ENCODE assay signal across 1 cellular context in the genomic region with DNA sequence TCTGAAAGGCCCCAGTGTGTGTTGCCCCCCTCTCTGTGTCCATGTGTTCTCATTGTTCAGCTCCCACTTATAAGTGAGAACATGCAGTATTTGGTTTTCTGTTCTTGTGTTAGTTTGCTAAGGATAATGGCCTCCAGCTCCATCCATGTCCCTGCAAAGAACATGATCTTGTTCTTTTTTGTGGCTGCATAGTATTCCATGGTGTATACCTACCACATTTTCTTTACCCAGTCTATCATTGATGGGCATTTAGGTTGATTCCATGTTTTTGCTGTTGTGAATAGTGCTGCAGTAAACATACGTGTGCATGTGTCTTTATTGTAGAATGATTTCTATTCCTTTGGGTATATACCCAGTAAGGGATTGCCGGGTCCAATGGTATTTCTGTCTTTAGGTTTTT. TPM values are rescaled to one million over a fixed set of nuclear protein-coding genes. Genes with fewer than 3 reads are reported as not detected.
"Had no signal": no experiment of that assay in that cellular context is flagged by ENCODE, and none has a peak within 500 bp of the region (broad histone marks: within the 10 kb centered on the region; RNA-seq: fewer than 3 reads in every experiment).

No MANE protein-coding gene starts in this region.

RNA-seq across cellular contexts. Expression of a gene that starts 37.8 kb away (rescaled TPM):
- total RNA-seq: activated CD8-positive, alpha-beta T cell treated with anti-CD3 and anti-CD28 coated beads, Interleukin-2, amount 10 ng/mL, durations not matched to agents 7 days and 5 days had no signal
